In the genomic region with DNA sequence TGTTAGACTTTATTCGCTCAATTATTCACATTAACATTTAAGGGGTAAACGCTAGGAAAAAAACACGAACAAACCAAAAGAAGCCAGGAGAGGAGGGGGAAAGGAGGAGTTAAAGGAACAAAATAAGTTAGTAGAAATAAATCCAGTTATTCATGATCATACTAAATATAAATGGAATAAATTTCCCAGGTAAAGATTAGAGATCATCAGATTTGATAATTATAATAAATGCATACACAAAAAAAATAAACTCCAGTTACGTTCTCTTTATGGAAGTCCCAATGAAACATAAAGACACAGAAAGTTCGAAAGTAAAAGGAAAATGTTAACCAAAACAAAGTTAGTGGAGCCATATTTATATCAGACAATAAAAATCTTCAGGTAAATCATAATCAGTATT, we compare ENCODE assay signal across 26 cellular contexts.
"Had no signal": no experiment of that assay in that cellular context is flagged by ENCODE, and none has a peak within 500 bp of the region (broad histone marks: within the 10 kb centered on the region; RNA-seq: fewer than 3 reads in every experiment).

No MANE protein-coding gene starts in this region.

- H3K27me3 ChIP-seq: colonic mucosa, esophagus muscularis mucosa, esophagus squamous epithelium, foreskin keratinocyte, gastrocnemius medialis, gastroesophageal sphincter, heart left ventricle, heart right ventricle had no signal

- H3K36me3 ChIP-seq: colonic mucosa, esophagus muscularis mucosa, esophagus squamous epithelium, gastrocnemius medialis, gastroesophageal sphincter, heart left ventricle, heart right ventricle had no signal

- FAIRE-seq: colon, endothelial cell of umbilical vein had no signal

- H3K4me1 ChIP-seq: colonic mucosa, foreskin keratinocyte, gastrocnemius medialis had no signal

- ATAC-seq: effector memory CD8-positive, alpha-beta T cell; esophagus mucosa; foreskin keratinocyte; gastrocnemius medialis; gastroesophageal sphincter; heart left ventricle; heart right ventricle had no signal

- DNase-seq: colonic mucosa; cortex of kidney; dermis blood vessel endothelial cell; dorsolateral prefrontal cortex; effector CD4-positive, alpha-beta T cell; effector CD8-positive, alpha-beta T cell; effector memory CD4-positive, alpha-beta T cell; effector memory CD8-positive, alpha-beta T cell; endodermal cell; erythroblast; esophagus squamous epithelium; foreskin fibroblast; foreskin keratinocyte; foreskin melanocyte; gastrocnemius medialis; glutamatergic neuron; head of caudate nucleus; heart left ventricle; heart right ventricle had no signal

- H3K27ac ChIP-seq: colonic mucosa, coronary artery, dorsolateral prefrontal cortex, epithelial cell of prostate, esophagus muscularis mucosa, esophagus squamous epithelium, foreskin keratinocyte, gastrocnemius medialis, gastroesophageal sphincter, heart left ventricle, heart right ventricle had no signal

- H3K4me3 ChIP-seq: colonic mucosa, coronary artery, dorsolateral prefrontal cortex, esophagus muscularis mucosa, esophagus squamous epithelium, gastroesophageal sphincter, heart left ventricle, heart right ventricle had no signal

- H3K9me3 ChIP-seq: colonic mucosa, gastrocnemius medialis had no signal
